Comparison of ENCODE assay signal across 10 cellular contexts in the genomic region with DNA sequence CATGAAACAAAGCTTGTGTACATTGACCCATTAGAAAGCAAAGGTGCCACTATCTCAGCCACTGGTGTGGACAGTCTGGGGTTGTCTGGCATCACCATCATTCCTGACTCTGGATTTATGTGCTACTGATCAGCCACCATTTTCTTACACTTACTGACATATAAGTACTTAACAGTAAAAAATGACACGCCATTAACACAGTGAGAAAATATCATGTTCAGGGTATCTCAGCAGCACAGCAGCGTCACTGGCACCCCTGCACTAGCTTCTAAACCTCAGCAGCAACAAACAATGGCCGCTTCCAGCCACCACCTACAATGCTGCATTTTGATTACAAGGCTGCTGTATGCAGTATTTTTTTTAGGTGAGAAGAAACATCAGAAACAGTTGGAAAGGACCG.
"Had no signal": no experiment of that assay in that cellular context is flagged by ENCODE, and none has a peak within 500 bp of the region (broad histone marks: within the 10 kb centered on the region; RNA-seq: fewer than 3 reads in every experiment).

No MANE protein-coding gene starts in this region.

- H3K36me3 Mint-ChIP-seq: IgD-negative memory B cell had no signal

- H3K9me3 ChIP-seq: HAP-1 had no signal

- H3K4me3 Mint-ChIP-seq: HFFc6, IgD-negative memory B cell had no signal

- H3K27ac ChIP-seq: GM23248, HL-60 had no signal

- H3K9ac ChIP-seq: GM23248 had no signal

- ATAC-seq: HCT116, HepG2 had no signal

- H3K27ac Mint-ChIP-seq: HFFc6, IgD-negative memory B cell had no signal

- H3K4me1 ChIP-seq: HAP-1 had no signal

- H3K36me3 ChIP-seq: HAP-1 had no signal

- H2AFZ ChIP-seq: GM23248 had no signal

- DNase-seq: GM23248, GOT3, H7, HFFc6, KBM-7 had no signal

- H3K4me3 ChIP-seq: GM23248, HAP-1 had no signal

- H3K4me1 Mint-ChIP-seq: IgD-negative memory B cell had no signal
